19 cellular contexts compared by ENCODE assay signal in the genomic region with DNA sequence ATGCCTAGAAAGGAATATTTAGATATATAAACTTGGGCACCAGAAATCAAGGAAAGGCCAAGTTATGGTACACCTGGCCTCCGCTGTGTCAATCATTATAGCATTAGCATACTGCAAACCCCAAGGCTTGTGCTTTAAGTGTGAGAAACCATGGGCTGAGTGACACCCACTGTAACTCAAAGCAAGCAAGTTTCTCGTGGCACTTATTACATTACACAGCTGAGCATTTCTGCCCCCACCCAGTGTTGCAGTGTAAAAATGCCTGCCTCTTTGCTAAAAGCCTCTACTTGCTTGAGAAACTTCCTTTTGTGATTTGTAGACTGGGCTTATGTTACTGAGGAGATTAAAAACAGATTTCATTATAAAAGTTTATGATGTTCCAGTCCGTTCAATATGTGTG.
"Had no signal": no experiment of that assay in that cellular context is flagged by ENCODE, and none has a peak within 500 bp of the region (broad histone marks: within the 10 kb centered on the region; RNA-seq: fewer than 3 reads in every experiment).

No MANE protein-coding gene starts in this region.

- H3K4me3 ChIP-seq: tibial nerve had no signal

- H3K9ac ChIP-seq: parathyroid adenoma had no signal

- H3K27me3 Mint-ChIP-seq: activated CD4-positive, alpha-beta T cell treated with anti-CD3 and anti-CD28 coated beads for 36 hours; activated naive CD8-positive, alpha-beta T cell treated with anti-CD3 and anti-CD28 coated beads, Interleukin-2, amount 10 ng/mL, durations not matched to agents 7 days and 5 days; natural killer cell treated with Interleukin-12 subunit alpha and Interleukin-12 subunit beta and Interleukin-15 and Interleukin-18, amount 100 ng/mL, for 72 hours had no signal

- H3K4me1 ChIP-seq: parathyroid adenoma, tibial nerve had no signal

- ATAC-seq: activated CD4-positive, alpha-beta T cell treated with anti-CD3 and anti-CD28 coated beads for 36 hours; natural killer cell treated with Interleukin-12 subunit alpha and Interleukin-12 subunit beta and Interleukin-15 and Interleukin-18, amount 100 ng/mL, for 72 hours had no signal

- H3K27ac ChIP-seq: brain microvascular endothelial cell, parathyroid adenoma, tibial nerve had no signal

- DNase-seq: activated CD4-positive, alpha-beta T cell treated with anti-CD3 and anti-CD28 coated beads for 36 hours; activated CD4-positive, alpha-beta T cell treated with anti-CD3 and anti-CD28 coated beads, Interleukin-2, amount 50 U/mL, for 48 hours; activated naive CD8-positive, alpha-beta T cell treated with anti-CD3 and anti-CD28 coated beads, Interleukin-2, amount 10 ng/mL, durations not matched to agents 7 days and 5 days; activated T-cell treated with anti-CD3 and anti-CD28 coated beads for 4 hours; anterior cingulate cortex; brain microvascular endothelial cell; cortex of kidney; effector CD4-positive, alpha-beta T cell; hippocampal formation; left cardiac atrium; retina; stimulated activated CD4-positive, alpha-beta T cell treated with anti-CD3 and anti-CD28 coated beads, Interleukin-12 subunit alpha, Interleukin-12 subunit beta, amount 100 ng/mL, for 4 hours; stimulated activated CD4-positive, alpha-beta T cell treated with anti-CD3 and anti-CD28 coated beads, Interleukin-1b, Interleukin-23, amount 100 ng/mL, for 48 hours; stimulated activated CD8-positive, alpha-beta memory T cell treated with anti-CD3 and anti-CD28 coated beads, Interleukin-4, amount 100 ng/mL, for 48 hours; stimulated activated naive CD4-positive, alpha-beta T cell treated with Interleukin-2 at 50 U/mL for 16 hours; substantia nigra had no signal

- H3K9me3 Mint-ChIP-seq: activated naive CD8-positive, alpha-beta T cell treated with anti-CD3 and anti-CD28 coated beads, Interleukin-2, amount 10 ng/mL, durations not matched to agents 7 days and 5 days; natural killer cell treated with Interleukin-12 subunit alpha and Interleukin-12 subunit beta and Interleukin-15 and Interleukin-18, amount 100 ng/mL, for 72 hours had no signal

- H3K36me3 Mint-ChIP-seq: natural killer cell treated with Interleukin-12 subunit alpha and Interleukin-12 subunit beta and Interleukin-15 and Interleukin-18, amount 100 ng/mL, for 72 hours had no signal

- H3K9me3 ChIP-seq: tibial nerve had no signal

- H3K27me3 ChIP-seq: brain microvascular endothelial cell, tibial nerve had no signal

- H3K27ac Mint-ChIP-seq: activated CD4-positive, alpha-beta T cell treated with anti-CD3 and anti-CD28 coated beads for 36 hours; activated naive CD8-positive, alpha-beta T cell treated with anti-CD3 and anti-CD28 coated beads, Interleukin-2, amount 10 ng/mL, durations not matched to agents 7 days and 5 days; natural killer cell treated with Interleukin-12 subunit alpha and Interleukin-12 subunit beta and Interleukin-15 and Interleukin-18, amount 100 ng/mL, for 72 hours had no signal

- H3K4me3 Mint-ChIP-seq: activated CD4-positive, alpha-beta T cell treated with anti-CD3 and anti-CD28 coated beads for 36 hours; activated naive CD8-positive, alpha-beta T cell treated with anti-CD3 and anti-CD28 coated beads, Interleukin-2, amount 10 ng/mL, durations not matched to agents 7 days and 5 days; natural killer cell treated with Interleukin-12 subunit alpha and Interleukin-12 subunit beta and Interleukin-15 and Interleukin-18, amount 100 ng/mL, for 72 hours had no signal

- H3K36me3 ChIP-seq: brain microvascular endothelial cell, tibial nerve had no signal
